Comparison of ENCODE assay signal across 34 cellular contexts in genomic region chr7:98301693-98302470, GRCh38.
"Had no signal": no experiment of that assay in that cellular context is flagged by ENCODE, and none has a peak within 500 bp of the region (broad histone marks: within the 10 kb centered on the region; RNA-seq: fewer than 3 reads in every experiment).

No MANE protein-coding gene starts in this region.

- H3K4me3 Mint-ChIP-seq: activated naive CD4-positive, alpha-beta T cell treated with anti-CD3 and anti-CD28 coated beads, Interleukin-2, amount 10 ng/mL, durations not matched to agents 7 days and 5 days; activated naive CD8-positive, alpha-beta T cell treated with anti-CD3 and anti-CD28 coated beads, Interleukin-2, amount 10 ng/mL, durations not matched to agents 7 days and 5 days; activated T-helper 1 cell treated with anti-CD3 and anti-CD28 coated beads, Interleukin-12 subunit alpha, Interleukin-12 subunit beta, Interleukin-2, Interleukin-4 antibody, amounts not matched to agents 30 ng/mL and 10 ng/mL and 1 ng/mL, durations not matched to agents 14 hours and 24 hours and 36 hours; natural killer cell treated with Interleukin-12 subunit alpha and Interleukin-12 subunit beta and Interleukin-15 and Interleukin-18, amount 100 ng/mL, for 72 hours; stimulated activated effector memory CD8-positive, alpha-beta T cell treated with anti-CD3 and anti-CD28 coated beads, Interleukin-12 subunit alpha, Interleukin-12 subunit beta, amount 100 ng/mL, for 72 hours; T-cell had no signal

- H3K9me3 Mint-ChIP-seq: activated naive CD4-positive, alpha-beta T cell treated with anti-CD3 and anti-CD28 coated beads, Interleukin-2, amount 10 ng/mL, durations not matched to agents 7 days and 5 days; activated naive CD8-positive, alpha-beta T cell treated with anti-CD3 and anti-CD28 coated beads, Interleukin-2, amount 10 ng/mL, durations not matched to agents 7 days and 5 days; activated T-helper 1 cell treated with anti-CD3 and anti-CD28 coated beads, Interleukin-12 subunit alpha, Interleukin-12 subunit beta, Interleukin-2, Interleukin-4 antibody, amounts not matched to agents 30 ng/mL and 10 ng/mL and 1 ng/mL, durations not matched to agents 14 hours and 24 hours and 36 hours; natural killer cell treated with Interleukin-12 subunit alpha and Interleukin-12 subunit beta and Interleukin-15 and Interleukin-18, amount 100 ng/mL, for 72 hours; stimulated activated effector memory CD8-positive, alpha-beta T cell treated with anti-CD3 and anti-CD28 coated beads, Interleukin-12 subunit alpha, Interleukin-12 subunit beta, amount 100 ng/mL, for 72 hours; T-cell had no signal

- H3K36me3 ChIP-seq: ovary had no signal

- H3K4me1 Mint-ChIP-seq: activated naive CD4-positive, alpha-beta T cell treated with anti-CD3 and anti-CD28 coated beads, Interleukin-2, amount 10 ng/mL, durations not matched to agents 7 days and 5 days; activated naive CD8-positive, alpha-beta T cell treated with anti-CD3 and anti-CD28 coated beads, Interleukin-2, amount 10 ng/mL, durations not matched to agents 7 days and 5 days; stimulated activated effector memory CD8-positive, alpha-beta T cell treated with anti-CD3 and anti-CD28 coated beads, Interleukin-12 subunit alpha, Interleukin-12 subunit beta, amount 100 ng/mL, for 72 hours; T-cell had no signal

- FAIRE-seq: small intestine, TTC549 had no signal

- H3K9me3 ChIP-seq: esophagus muscularis mucosa, heart right ventricle, left lung, mucosa of descending colon, ovary, sigmoid colon, suprapubic skin had no signal

- H3K4me3 ChIP-seq: ascending aorta, esophagus muscularis mucosa, heart right ventricle, left lung, lung, mucosa of descending colon, ovary, sigmoid colon, suprapubic skin, tibial artery had no signal

- ATAC-seq: activated CD4-positive, CD25-positive, alpha-beta regulatory T cell treated with anti-CD3 and anti-CD28 coated beads, Interleukin-2, amount 50 U/mL, for 24 hours; foreskin keratinocyte; heart right ventricle; left lung; mucosa of descending colon; natural killer cell treated with Interleukin-12 subunit alpha and Interleukin-12 subunit beta and Interleukin-15 and Interleukin-18, amount 100 ng/mL, for 72 hours; stimulated activated effector memory CD8-positive, alpha-beta T cell treated with anti-CD3 and anti-CD28 coated beads, Interleukin-12 subunit alpha, Interleukin-12 subunit beta, amount 100 ng/mL, for 72 hours; T-cell had no signal

- H3K27me3 Mint-ChIP-seq: activated naive CD4-positive, alpha-beta T cell treated with anti-CD3 and anti-CD28 coated beads, Interleukin-2, amount 10 ng/mL, durations not matched to agents 7 days and 5 days; activated naive CD8-positive, alpha-beta T cell treated with anti-CD3 and anti-CD28 coated beads, Interleukin-2, amount 10 ng/mL, durations not matched to agents 7 days and 5 days; natural killer cell treated with Interleukin-12 subunit alpha and Interleukin-12 subunit beta and Interleukin-15 and Interleukin-18, amount 100 ng/mL, for 72 hours; T-cell had no signal

- H3K4me1 ChIP-seq: ascending aorta, foreskin keratinocyte, heart right ventricle, left lung, suprapubic skin, tibial artery had no signal

- DNase-seq: activated CD4-positive, alpha-beta T cell treated with anti-CD3 and anti-CD28 coated beads for 48 hours; activated CD4-positive, alpha-beta T cell treated with anti-CD3 and anti-CD28 coated beads, Interleukin-2, amount 50 U/mL, for 48 hours; activated CD8-positive, alpha-beta memory T cell treated with anti-CD3 and anti-CD28 coated beads, Interleukin-2, amount 50 U/mL, for 4 hours; activated gamma-delta T cell; activated naive CD4-positive, alpha-beta T cell treated with anti-CD3 and anti-CD28 coated beads, Interleukin-2, amount 10 ng/mL, durations not matched to agents 7 days and 5 days; activated naive CD8-positive, alpha-beta T cell treated with anti-CD3 and anti-CD28 coated beads, Interleukin-2, amount 10 ng/mL, durations not matched to agents 7 days and 5 days; activated T-cell treated with anti-CD3 and anti-CD28 coated beads, Interleukin-2, amount 50 U/mL, for 1 hour; brain microvascular endothelial cell; caudate nucleus; dermis blood vessel endothelial cell; effector CD4-positive, alpha-beta T cell; foreskin keratinocyte; heart right ventricle; kidney glomerular epithelial cell; left lung; ovary; retina; sigmoid colon; small intestine; stimulated activated CD4-positive, alpha-beta T cell treated with anti-CD3 and anti-CD28 coated beads, Interleukin-4, amount 100 ng/mL, for 24 hours; T-cell; tibial artery had no signal

- H3K27ac ChIP-seq: ascending aorta, brain microvascular endothelial cell, esophagus muscularis mucosa, foreskin keratinocyte, heart right ventricle, left lung, ovary, sigmoid colon, suprapubic skin, tibial artery, VCaP had no signal

- H3K27ac Mint-ChIP-seq: activated naive CD4-positive, alpha-beta T cell treated with anti-CD3 and anti-CD28 coated beads, Interleukin-2, amount 10 ng/mL, durations not matched to agents 7 days and 5 days; activated naive CD8-positive, alpha-beta T cell treated with anti-CD3 and anti-CD28 coated beads, Interleukin-2, amount 10 ng/mL, durations not matched to agents 7 days and 5 days; activated T-helper 1 cell treated with anti-CD3 and anti-CD28 coated beads, Interleukin-12 subunit alpha, Interleukin-12 subunit beta, Interleukin-2, Interleukin-4 antibody, amounts not matched to agents 30 ng/mL and 10 ng/mL and 1 ng/mL, durations not matched to agents 14 hours and 24 hours and 36 hours; natural killer cell treated with Interleukin-12 subunit alpha and Interleukin-12 subunit beta and Interleukin-15 and Interleukin-18, amount 100 ng/mL, for 72 hours; progenitor cell of endocrine pancreas; stimulated activated effector memory CD8-positive, alpha-beta T cell treated with anti-CD3 and anti-CD28 coated beads, Interleukin-12 subunit alpha, Interleukin-12 subunit beta, amount 100 ng/mL, for 72 hours; T-cell had no signal

- H3K27me3 ChIP-seq: ascending aorta, brain microvascular endothelial cell, esophagus muscularis mucosa, foreskin keratinocyte, heart right ventricle, left lung, ovary, sigmoid colon, suprapubic skin, tibial artery had no signal
